1 cellular context compared by ENCODE assay signal in the genomic region with DNA sequence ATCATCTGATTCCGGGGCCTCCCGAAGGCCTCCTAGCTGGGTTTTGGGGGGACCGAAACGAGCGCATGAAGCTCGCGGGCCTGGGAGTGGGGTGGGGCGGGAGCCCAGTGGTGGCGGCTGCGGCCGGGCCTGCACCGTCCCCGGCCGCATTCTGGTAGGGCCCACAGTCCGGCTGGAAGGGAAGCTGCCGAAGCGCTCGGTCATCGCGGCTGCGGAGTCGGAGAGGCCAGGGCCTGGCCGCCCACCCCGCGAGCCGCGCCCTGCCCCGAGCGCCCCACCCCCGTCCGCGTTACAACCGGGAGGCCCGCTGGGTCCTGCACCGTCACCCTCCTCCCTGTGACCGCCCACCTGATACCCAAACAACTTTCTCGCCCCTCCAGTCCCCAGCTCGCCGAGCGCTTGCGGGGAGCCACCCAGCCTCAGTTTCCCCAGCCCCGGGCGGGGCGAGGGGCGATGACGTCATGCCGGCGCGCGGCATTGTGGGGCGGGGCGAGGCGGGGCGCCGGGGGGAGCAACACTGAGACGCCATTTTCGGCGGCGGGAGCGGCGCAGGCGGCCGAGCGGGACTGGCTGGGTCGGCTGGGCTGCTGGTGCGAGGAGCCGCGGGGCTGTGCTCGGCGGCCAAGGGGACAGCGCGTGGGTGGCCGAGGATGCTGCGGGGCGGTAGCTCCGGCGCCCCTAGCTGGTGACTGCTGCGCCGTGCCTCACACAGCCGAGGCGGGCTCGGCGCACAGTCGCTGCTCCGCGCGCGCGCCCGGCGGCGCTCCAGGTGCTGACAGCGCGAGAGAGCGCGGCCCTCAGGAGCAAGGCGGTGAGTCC.
TF ChIP-seq lines count a peak whose summit lies in the region.

A gene (plus strand): TSS at position 528 of the 819 bp plus-strand sequence. CDS start 25,354 bp downstream, outside the sequence.

TF ChIP-seq in H1, 55 proteins besides CTCF, POLR2A, EP300 and RAD21:
- no peak for TF ChIP-seq BCL11A (IDR thresholded peaks at IDR 0.05; ENCODE audit: low read depth in 2 of 2, low read length in 2 of 2)
- TF ChIP-seq GABPA (IDR thresholded peaks at IDR 0.05; ENCODE audit: borderline replicate concordance, insufficient read depth, low read length): 0 out of 2 replicates have a peak, but pooled peaks have one; percentile 23
- TF ChIP-seq HDAC2 (IDR thresholded peaks at IDR 0.05; ENCODE audit: borderline replicate concordance in 1 of 2, low read depth in 2 of 2, low read length in 2 of 2): no peak
- TF ChIP-seq KDM5A (IDR thresholded peaks at IDR 0.05; ENCODE audit: low read length): 0 out of 2 replicates have a peak, but pooled peaks have one; percentile 16
- TF ChIP-seq CREB1 (IDR thresholded peaks at IDR 0.05): peak; percentile 96
- peak; percentile 88 for TF ChIP-seq POLR2AphosphoS5 (IDR thresholded peaks at IDR 0.05; ENCODE audit: low read depth, low read length)
- peak; percentile 52; the same call in 1 of the 2 replicates for TF ChIP-seq JUN (IDR thresholded peaks at IDR 0.05; ENCODE audit: low read depth, low read length)
- TF ChIP-seq, protein P1, sequence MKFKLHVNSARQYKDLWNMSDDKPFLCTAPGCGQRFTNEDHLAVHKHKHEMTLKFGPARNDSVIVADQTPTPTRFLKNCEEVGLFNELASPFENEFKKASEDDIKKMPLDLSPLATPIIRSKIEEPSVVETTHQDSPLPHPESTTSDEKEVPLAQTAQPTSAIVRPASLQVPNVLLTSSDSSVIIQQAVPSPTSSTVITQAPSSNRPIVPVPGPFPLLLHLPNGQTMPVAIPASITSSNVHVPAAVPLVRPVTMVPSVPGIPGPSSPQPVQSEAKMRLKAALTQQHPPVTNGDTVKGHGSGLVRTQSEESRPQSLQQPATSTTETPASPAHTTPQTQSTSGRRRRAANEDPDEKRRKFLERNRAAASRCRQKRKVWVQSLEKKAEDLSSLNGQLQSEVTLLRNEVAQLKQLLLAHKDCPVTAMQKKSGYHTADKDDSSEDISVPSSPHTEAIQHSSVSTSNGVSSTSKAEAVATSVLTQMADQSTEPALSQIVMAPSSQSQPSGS (IDR thresholded peaks at IDR 0.05; ENCODE audit: low read length): peak; percentile 89
- TF ChIP-seq RBBP5 (IDR thresholded peaks at IDR 0.05; ENCODE audit: borderline replicate concordance, low read depth, low read length): peak; percentile 79; the same call in 1 of the 2 replicates
- TF ChIP-seq ASH2L (IDR thresholded peaks at IDR 0.05; ENCODE audit: low read length): peak; percentile 91
- peak; percentile 92 for TF ChIP-seq PHF8 (conservative IDR thresholded peaks at IDR 0.05; ENCODE audit: low read depth, low read length)
- TF ChIP-seq TAF1 (IDR thresholded peaks at IDR 0.05; ENCODE audit: low read depth, low read length): peak; percentile 76
- peak; percentile 92 for TF ChIP-seq YY1 (IDR thresholded peaks at IDR 0.05; ENCODE audit: low read depth, low read length)
- TF ChIP-seq JUND (IDR thresholded peaks at IDR 0.05; ENCODE audit: low read length): peak; percentile 99
- TF ChIP-seq TAF7 (optimal IDR thresholded peaks at IDR 0.05; ENCODE audit: borderline replicate concordance, low read depth, low read length): peak; percentile 75
- TF ChIP-seq, protein P2, sequence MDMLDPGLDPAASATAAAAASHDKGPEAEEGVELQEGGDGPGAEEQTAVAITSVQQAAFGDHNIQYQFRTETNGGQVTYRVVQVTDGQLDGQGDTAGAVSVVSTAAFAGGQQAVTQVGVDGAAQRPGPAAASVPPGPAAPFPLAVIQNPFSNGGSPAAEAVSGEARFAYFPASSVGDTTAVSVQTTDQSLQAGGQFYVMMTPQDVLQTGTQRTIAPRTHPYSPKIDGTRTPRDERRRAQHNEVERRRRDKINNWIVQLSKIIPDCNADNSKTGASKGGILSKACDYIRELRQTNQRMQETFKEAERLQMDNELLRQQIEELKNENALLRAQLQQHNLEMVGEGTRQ (IDR thresholded peaks at IDR 0.05; ENCODE audit: low read length): no peak
- TF ChIP-seq, protein P3, sequence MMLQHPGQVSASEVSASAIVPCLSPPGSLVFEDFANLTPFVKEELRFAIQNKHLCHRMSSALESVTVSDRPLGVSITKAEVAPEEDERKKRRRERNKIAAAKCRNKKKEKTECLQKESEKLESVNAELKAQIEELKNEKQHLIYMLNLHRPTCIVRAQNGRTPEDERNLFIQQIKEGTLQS (IDR thresholded peaks at IDR 0.05; ENCODE audit: insufficient read depth, low read depth, low read length): peak; percentile 81
- TF ChIP-seq SIN3A (conservative IDR thresholded peaks at IDR 0.05 in 1 of 2, IDR thresholded peaks at IDR 0.05 in 1 of 2; ENCODE audit: low read depth in 1 of 2, low read length in 2 of 2): 0 out of 4 replicates have a peak, but pooled peaks of 1 of the 2 experiments have one; percentile 10
- TF ChIP-seq SP2 (IDR thresholded peaks at IDR 0.05; ENCODE audit: low read length): no peak
- TF ChIP-seq, protein P4, sequence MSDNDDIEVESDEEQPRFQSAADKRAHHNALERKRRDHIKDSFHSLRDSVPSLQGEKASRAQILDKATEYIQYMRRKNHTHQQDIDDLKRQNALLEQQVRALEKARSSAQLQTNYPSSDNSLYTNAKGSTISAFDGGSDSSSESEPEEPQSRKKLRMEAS (IDR thresholded peaks at IDR 0.05): peak; percentile 57; the same call in 1 of the 2 replicates
- TF ChIP-seq NRF1 (IDR thresholded peaks at IDR 0.05; ENCODE audit: low read depth, low read length): no peak
- no peak for TF ChIP-seq CHD1 (IDR thresholded peaks at IDR 0.05; ENCODE audit: low read depth, low read length)
- TF ChIP-seq SRF (IDR thresholded peaks at IDR 0.05; ENCODE audit: low read depth, low read length): peak; percentile 63; the same call in 1 of the 2 replicates
- TF ChIP-seq KDM1A (IDR thresholded peaks at IDR 0.05; ENCODE audit: borderline replicate concordance, low read length): no peak
- TF ChIP-seq NANOG (IDR thresholded peaks at IDR 0.05; ENCODE audit: insufficient read depth, low read depth, low read length, poor library complexity, severe bottlenecking): no peak
- TF ChIP-seq KDM4A (IDR thresholded peaks at IDR 0.05; ENCODE audit: low read depth, low read length, severe bottlenecking): peak; percentile 52
